ENCODE assay signal across 16 cellular contexts in genomic region chr11:68365943-68366435, GRCh38. TPM values are rescaled to one million over a fixed set of nuclear protein-coding genes. Genes with fewer than 3 reads are reported as not detected.
DNase-seq lines count a peak whose midpoint lies in the region; ATAC-seq and TF ChIP-seq lines count a peak whose summit lies in the region.
"Had no signal": no experiment of that assay in that cellular context is flagged by ENCODE, and none has a peak within 500 bp of the region (broad histone marks: within the 10 kb centered on the region; RNA-seq: fewer than 3 reads in every experiment).

No MANE protein-coding gene starts in this region.

- H2AFZ ChIP-seq in neural progenitor cell (replicated peaks): no peak overlapping the region

- H3K4me2 ChIP-seq in neural progenitor cell: no peak overlapping the region

- intact Hi-C loops in tibial artery (cut with DNase I; ENCODE audit: low total_unique reads): no loop called here

- H4K20me1 ChIP-seq in neural progenitor cell (ENCODE audit: low read depth): no peaks in the 10 kb centered on the region

- ATAC-seq in T-helper 17 cell: no peak
- ATAC-seq in GM21529 (IDR thresholded peaks at IDR 0.05; ENCODE audit: unreplicated experiment): no peak
- ATAC-seq in HG02884 (IDR thresholded peaks at IDR 0.05; ENCODE audit: unreplicated experiment): no peak
- ATAC-seq: GM12878 had no signal

- no peak overlapping the region for H3K9ac ChIP-seq in neural progenitor cell

- no peaks in the 10 kb centered on the region for H3K9me3 Mint-ChIP-seq in neural progenitor cell
- H3K9me3 Mint-ChIP-seq: CD8-positive, alpha-beta memory T cell; H9; IgD-negative memory B cell had no signal

- H3K9me3 ChIP-seq in T-helper 17 cell (ENCODE audit: control insufficient read depth, low read length, poor library complexity, severe bottlenecking) (no peaks in the 10 kb centered on the region), neural progenitor cell (ENCODE audit: low read depth) (no peaks in the 10 kb centered on the region), tibial artery (no peaks in the 10 kb centered on the region)

- H3K27me3 ChIP-seq in neural progenitor cell (no peaks in the 10 kb centered on the region), tibial artery (no peaks in the 10 kb centered on the region)

- H3K4me3 Mint-ChIP-seq in T-helper 17 cell (no peak overlapping the region), neural progenitor cell (no peak overlapping the region)
- H3K4me3 Mint-ChIP-seq: CD14-positive monocyte; CD8-positive, alpha-beta memory T cell; H9; IgD-negative memory B cell had no signal

- no peak overlapping the region for H3K27ac ChIP-seq in neural progenitor cell
- H3K27ac ChIP-seq in tibial artery: peak overlapping the region; percentile 91 to 94
- H3K27ac ChIP-seq: 22Rv1 had no signal

- H3K4me1 ChIP-seq in neural progenitor cell (peaks cover 3% of the 10 kb centered on the region), tibial artery (peaks cover 3 to 51% (median 22%) of the 10 kb centered on the region in 4 donors)

- DNase-seq in DMS53 (lab: John Stamatoyannopoulos, UW) (peak; percentile 57), DMS53 treated with DMSO at 0.1 percent for 48 hours (lab: John Stamatoyannopoulos, UW; ENCODE audit: unreplicated experiment) (no peak), T-helper 17 cell (no peak), neural progenitor cell (ENCODE audit: low spot score) (no peak), tibial artery (no peak), OCI-M2 (lab: John Stamatoyannopoulos, UW; ENCODE audit: unreplicated experiment) (no peak)
- DNase-seq: CD8-positive, alpha-beta memory T cell; DMS79; GOT3; H9 had no signal

- H3K36me3 Mint-ChIP-seq in T-helper 17 cell (ENCODE audit: low read depth): peaks cover 2% of the 10 kb centered on the region
- H3K36me3 Mint-ChIP-seq in neural progenitor cell: peaks cover 25% of the 10 kb centered on the region
- H3K36me3 Mint-ChIP-seq: CD14-positive monocyte; CD8-positive, alpha-beta memory T cell had no signal

- H3K27me3 Mint-ChIP-seq in T-helper 17 cell (no peaks in the 10 kb centered on the region), neural progenitor cell (ENCODE audit: insufficient read depth, low read depth) (peaks cover 8% of the 10 kb centered on the region)
- H3K27me3 Mint-ChIP-seq: CD8-positive, alpha-beta memory T cell; IgD-negative memory B cell had no signal

- H3K36me3 ChIP-seq in neural progenitor cell: no peaks in the 10 kb centered on the region
- H3K36me3 ChIP-seq in tibial artery: peaks cover 6 to 61% (median 27%) of the 10 kb centered on the region in 3 donors

- TF ChIP-seq CTCF in neural progenitor cell (IDR thresholded peaks at IDR 0.05) (no peak), tibial artery (IDR thresholded peaks at IDR 0.05) (no peak)

- no peaks in the 10 kb centered on the region for H3K79me2 ChIP-seq in neural progenitor cell (ENCODE audit: low read depth)

- H3K27ac Mint-ChIP-seq in T-helper 17 cell (peak overlapping the region; percentile 45), neural progenitor cell (peak overlapping the region; percentile 60)
- H3K27ac Mint-ChIP-seq: CD8-positive, alpha-beta memory T cell had no signal

- H3K4me1 Mint-ChIP-seq in T-helper 17 cell (peaks cover 3% of the 10 kb centered on the region), neural progenitor cell (peaks cover 16% of the 10 kb centered on the region)
- H3K4me1 Mint-ChIP-seq: CD8-positive, alpha-beta memory T cell; H9 had no signal

- no peaks in the 10 kb centered on the region for H3F3A ChIP-seq in neural progenitor cell (ENCODE audit: low read depth)

- H3K4me3 ChIP-seq in neural progenitor cell (no peak overlapping the region), tibial artery (no peak overlapping the region)
- H3K4me3 ChIP-seq: GM12878 had no signal

RNA-seq across cellular contexts. Expression of gene LRP5, which starts 53.6 kb away (rescaled TPM):
- total RNA-seq in T-helper 17 cell: 1 to 10 TPM in 1 of 2 donors, under 1 TPM in 1; 0.73 to 3.0 TPM
- total RNA-seq in neural progenitor cell (ENCODE audit: low replicate concordance): 7.3 and 24.0 TPM in 2 replicates
